25 cellular contexts compared by ENCODE assay signal in the genomic region with DNA sequence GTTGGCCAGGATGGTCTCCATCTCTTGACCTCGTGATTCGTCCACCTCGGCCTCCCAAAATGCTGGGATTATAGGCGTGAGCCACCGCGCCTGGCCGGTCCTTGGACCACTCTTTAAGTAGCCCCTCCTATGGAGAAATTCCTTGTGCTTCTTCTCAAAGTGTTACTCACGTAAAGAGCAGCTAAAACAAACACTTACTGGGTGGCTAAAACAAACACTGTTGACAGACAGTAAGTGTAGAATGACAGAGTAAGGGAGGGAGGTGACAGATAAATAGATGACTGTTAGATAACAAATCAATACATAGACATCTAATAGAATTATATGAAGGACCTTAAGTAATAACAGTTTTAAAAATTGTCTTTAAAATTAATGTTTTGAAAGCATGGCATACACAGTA.
"Had no signal": no experiment of that assay in that cellular context is flagged by ENCODE, and none has a peak within 500 bp of the region (broad histone marks: within the 10 kb centered on the region; RNA-seq: fewer than 3 reads in every experiment).

No MANE protein-coding gene starts in this region.

- H3K4me1 ChIP-seq: colonic mucosa, esophagus squamous epithelium, right lobe of liver had no signal

- H3K36me3 ChIP-seq: colonic mucosa, esophagus squamous epithelium, right lobe of liver, thoracic aorta, tibial nerve, upper lobe of left lung had no signal

- H3K27ac ChIP-seq: colonic mucosa, psoas muscle, thoracic aorta, upper lobe of left lung had no signal

- ATAC-seq: naive thymus-derived CD8-positive, alpha-beta T cell; stimulated activated naive B cell treated with anti-CD40 and anti-IgM and Interleukin-4, amounts not matched to agents 10 μg/mL and 1 μg/mL and 100 μg/mL, for 72 hours had no signal

- H3K27me3 ChIP-seq: colonic mucosa, esophagus squamous epithelium, right lobe of liver, tibial nerve, upper lobe of left lung had no signal

- H3K4me3 ChIP-seq: colonic mucosa, esophagus squamous epithelium, thoracic aorta, tibial nerve had no signal

- DNase-seq: colonic mucosa; effector CD8-positive, alpha-beta T cell; endodermal cell; erythroblast; esophagus squamous epithelium; foreskin melanocyte; glutamatergic neuron; hypothalamus; immature natural killer cell; islet precursor cell; kidney glomerular epithelial cell; mesendoderm; midbrain; naive thymus-derived CD8-positive, alpha-beta T cell; nephron progenitor cell; nucleus accumbens; psoas muscle; right lobe of liver; small intestine; stimulated activated CD4-positive, alpha-beta T cell treated with anti-CD3 and anti-CD28 coated beads, Interleukin-15, amount 100 ng/mL, for 24 hours; stimulated activated CD4-positive, alpha-beta T cell treated with anti-CD3 and anti-CD28 coated beads, Interleukin-2, amount 100 ng/mL, for 48 hours; stimulated activated naive B cell treated with anti-CD40 and anti-IgM and Interleukin-4, amounts not matched to agents 10 μg/mL and 1 μg/mL and 100 μg/mL, for 72 hours; upper lobe of left lung had no signal

- H3K9me3 ChIP-seq: colonic mucosa, esophagus squamous epithelium, psoas muscle, right lobe of liver, thoracic aorta, tibial nerve, upper lobe of left lung had no signal
